ENCODE assay signal across 24 cellular contexts in the genomic region with DNA sequence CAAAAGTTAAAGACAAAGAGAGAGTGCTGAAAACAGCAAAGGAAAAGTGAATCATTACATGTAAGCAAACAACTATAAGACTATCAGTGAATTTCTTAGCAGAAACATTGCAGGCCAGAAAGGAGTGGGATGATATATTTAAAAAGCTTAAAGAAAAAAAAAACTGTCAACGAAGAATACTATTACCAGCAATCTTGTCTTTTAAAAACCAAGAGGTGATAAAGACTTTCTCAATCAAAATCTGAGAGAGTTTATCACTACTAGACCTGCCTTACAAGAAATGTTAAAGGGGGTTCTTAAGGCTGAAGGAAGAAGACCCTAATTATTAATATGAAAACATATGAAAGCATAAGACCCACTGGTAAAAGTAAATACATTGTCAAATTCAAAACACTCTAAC.
"Had no signal": no experiment of that assay in that cellular context is flagged by ENCODE, and none has a peak within 500 bp of the region (broad histone marks: within the 10 kb centered on the region; RNA-seq: fewer than 3 reads in every experiment).

No MANE protein-coding gene starts in this region.

- DNase-seq: cortex of kidney; effector CD8-positive, alpha-beta T cell; effector memory CD8-positive, alpha-beta T cell; endodermal cell; erythroblast; esophagus squamous epithelium; foreskin fibroblast; foreskin melanocyte; gastrocnemius medialis; glutamatergic neuron; head of caudate nucleus; heart right ventricle; hippocampal formation; left cardiac atrium; left lung; left ventricle myocardium superior; lower lobe of right lung; mesenchymal stem cell; mucosa of descending colon; naive B cell; naive thymus-derived CD8-positive, alpha-beta T cell had no signal

- H3K4me1 ChIP-seq: esophagus squamous epithelium, gastrocnemius medialis, heart right ventricle, left lung, lower lobe of right lung had no signal

- H3K27ac Mint-ChIP-seq: dendritic cell treated with granulocyte-macrophage colony-stimulating factor and Interleukin-4, amounts not matched to agents 40 ng/mL and 50 ng/mL, for 4 days; effector memory CD8-positive, alpha-beta T cell; endodermal cell; mesothelial cell of epicardium; naive thymus-derived CD8-positive, alpha-beta T cell had no signal

- H3K4me3 Mint-ChIP-seq: dendritic cell treated with granulocyte-macrophage colony-stimulating factor and Interleukin-4, amounts not matched to agents 40 ng/mL and 50 ng/mL, for 4 days; effector memory CD8-positive, alpha-beta T cell; endodermal cell; mesothelial cell of epicardium; naive B cell; naive thymus-derived CD8-positive, alpha-beta T cell had no signal

- H3K9me3 ChIP-seq: mucosa of descending colon had no signal

- H3K4me3 ChIP-seq: esophagus squamous epithelium, gastrocnemius medialis, heart right ventricle, left lung, lower lobe of right lung, mucosa of descending colon had no signal

- H3K36me3 ChIP-seq: esophagus squamous epithelium, gastrocnemius medialis, left lung, lower lobe of right lung had no signal

- H3K4me1 Mint-ChIP-seq: endodermal cell; mesothelial cell of epicardium; naive B cell; naive thymus-derived CD8-positive, alpha-beta T cell had no signal

- H3K27ac ChIP-seq: epithelial cell of prostate, esophagus squamous epithelium, gastrocnemius medialis, heart right ventricle, left lung, lower lobe of right lung had no signal

- H3K27me3 Mint-ChIP-seq: dendritic cell treated with granulocyte-macrophage colony-stimulating factor and Interleukin-4, amounts not matched to agents 40 ng/mL and 50 ng/mL, for 4 days; effector memory CD8-positive, alpha-beta T cell; naive B cell; naive thymus-derived CD8-positive, alpha-beta T cell had no signal

- H3K27me3 ChIP-seq: esophagus squamous epithelium, gastrocnemius medialis, left lung had no signal
